8 cellular contexts compared by ENCODE assay signal in genomic region chr7:140231779-140232491, GRCh38. TPM values are rescaled to one million over a fixed set of nuclear protein-coding genes. Genes with fewer than 3 reads are reported as not detected.
DNase-seq lines count a peak whose midpoint lies in the region; ATAC-seq and TF ChIP-seq lines count a peak whose summit lies in the region.

No MANE protein-coding gene starts in this region.

- H3K9me3 Mint-ChIP-seq in activated naive CD8-positive, alpha-beta T cell treated with anti-CD3 and anti-CD28 coated beads for 36 hours, result no peaks in the 10 kb centered on the region

- H3K27me3 ChIP-seq in cardiac muscle cell, result peaks cover 9% of the 10 kb centered on the region
- no peaks in the 10 kb centered on the region for H3K27me3 ChIP-seq in mesendoderm (ENCODE audit: insufficient read depth, low read length, poor library complexity)
- no peaks in the 10 kb centered on the region for H3K27me3 ChIP-seq in Karpas-422 (ENCODE audit: low read length)

- H2BK120ac ChIP-seq in mesendoderm (ENCODE audit: low read depth, low read length), result no peak overlapping the region

- no peaks in the 10 kb centered on the region for H3K27me3 Mint-ChIP-seq in activated naive CD8-positive, alpha-beta T cell treated with anti-CD3 and anti-CD28 coated beads for 36 hours

- H3K4ac ChIP-seq in mesendoderm (ENCODE audit: low read depth, low read length), result no peak overlapping the region

- H3K4me3 ChIP-seq in cardiac muscle cell (peak overlapping the region; percentile 36), mesendoderm (ENCODE audit: low read length) (no peak overlapping the region), urinary bladder (ENCODE audit: low read depth, low read length) (no peak overlapping the region), Karpas-422 (ENCODE audit: low read length) (no peak overlapping the region)

- no peaks in the 10 kb centered on the region for H3K36me3 ChIP-seq in cardiac muscle cell
- no peaks in the 10 kb centered on the region for H3K36me3 ChIP-seq in mesendoderm (ENCODE audit: control insufficient read depth, insufficient read depth, low read length)
- H3K36me3 ChIP-seq in urinary bladder (ENCODE audit: insufficient read depth), result no peaks in the 10 kb centered on the region
- H3K36me3 ChIP-seq in Karpas-422 (ENCODE audit: insufficient read depth, low read length), result no peaks in the 10 kb centered on the region

- no peaks in the 10 kb centered on the region for H3K79me1 ChIP-seq in mesendoderm (ENCODE audit: low read length)

- no peak overlapping the region for H2BK15ac ChIP-seq in mesendoderm (replicated peaks; ENCODE audit: low read depth)

- H3K79me2 ChIP-seq in mesendoderm (ENCODE audit: control insufficient read depth, insufficient read depth, low read length) (no peaks in the 10 kb centered on the region), Karpas-422 (ENCODE audit: low read length) (no peaks in the 10 kb centered on the region)

- peak overlapping the region; percentile 9 for H3K9ac ChIP-seq in mesendoderm (ENCODE audit: low read length)
- no peak overlapping the region for H3K9ac ChIP-seq in Karpas-422 (ENCODE audit: low read length)

- H3K27ac ChIP-seq in cardiac muscle cell (no peak overlapping the region), mesendoderm (ENCODE audit: low read depth, low read length) (no peak overlapping the region), urinary bladder (ENCODE audit: low read depth) (peak overlapping the region; percentile 25), Karpas-422 (ENCODE audit: low read length) (no peak overlapping the region)

- H2AK5ac ChIP-seq in mesendoderm (ENCODE audit: low read length), result no peak overlapping the region

- no CpG with 5 or more reads among the region's 12 CpGs for WGBS in mesendoderm (ENCODE audit: extremely low coverage, insufficient coverage, low lambda C conversion rate)
- 50% methylated on average over 12 of the region's 12 CpGs for WGBS in urinary bladder

- H3K9me3 ChIP-seq in cardiac muscle cell (ENCODE audit: low read depth), result no peaks in the 10 kb centered on the region
- no peaks in the 10 kb centered on the region for H3K9me3 ChIP-seq in Karpas-422 (ENCODE audit: low read length)

- no peak overlapping the region for H4K8ac ChIP-seq in mesendoderm (ENCODE audit: low read depth, low read length)

- intact Hi-C loops in left cardiac atrium (cut with DNase I), result no loop called here

- ATAC-seq in left cardiac atrium, result no peak
- no peak for ATAC-seq in HG02970 (IDR thresholded peaks at IDR 0.05; ENCODE audit: low FRiP score, unreplicated experiment)

- no peak overlapping the region for H4K5ac ChIP-seq in mesendoderm (ENCODE audit: low read length)

- no peaks in the 10 kb centered on the region for H4K20me1 ChIP-seq in Karpas-422 (ENCODE audit: insufficient read depth, low read depth, low read length)

- peaks cover 5% of the 10 kb centered on the region for H3K36me3 Mint-ChIP-seq in activated naive CD8-positive, alpha-beta T cell treated with anti-CD3 and anti-CD28 coated beads for 36 hours

- H3K4me2 ChIP-seq in mesendoderm (ENCODE audit: low read length) (peak overlapping the region; percentile 67), Karpas-422 (ENCODE audit: low read depth, low read length, poor library complexity, severe bottlenecking) (no peak overlapping the region)

- no peak overlapping the region for H2BK5ac ChIP-seq in mesendoderm (ENCODE audit: low read length)

- no peak overlapping the region for H3K23ac ChIP-seq in mesendoderm (ENCODE audit: low read length)

- H3K27ac Mint-ChIP-seq in activated naive CD8-positive, alpha-beta T cell treated with anti-CD3 and anti-CD28 coated beads for 36 hours, result peak overlapping the region; percentile 96

- peak overlapping the region; percentile 87 for H3K4me3 Mint-ChIP-seq in activated naive CD8-positive, alpha-beta T cell treated with anti-CD3 and anti-CD28 coated beads for 36 hours

- no peak overlapping the region for H3K18ac ChIP-seq in mesendoderm (ENCODE audit: low read length)

- no peak overlapping the region for H2AFZ ChIP-seq in Karpas-422 (ENCODE audit: low read length)

- H3K4me1 ChIP-seq in cardiac muscle cell (ENCODE audit: low read depth), result no peaks in the 10 kb centered on the region
- peaks cover 7% of the 10 kb centered on the region for H3K4me1 ChIP-seq in mesendoderm (ENCODE audit: control insufficient read depth, low read depth, low read length)
- peaks cover 4% of the 10 kb centered on the region for H3K4me1 ChIP-seq in urinary bladder (ENCODE audit: insufficient read depth)
- H3K4me1 ChIP-seq in Karpas-422 (ENCODE audit: low read length), result no peaks in the 10 kb centered on the region

- H3K9me2 ChIP-seq in Karpas-422 (replicated peaks; ENCODE audit: insufficient read depth, low read length), result no peaks in the 10 kb centered on the region

- H3K56ac ChIP-seq in mesendoderm (ENCODE audit: low read length), result peak overlapping the region; percentile 42

- DNase-seq in cardiac muscle cell (ENCODE audit: low read depth in 1 of 2, low spot score in 1 of 2) (no peak), left cardiac atrium (no peak), mesendoderm (no peak), Karpas-422 (no peak), GM13976 (ENCODE audit: low spot score) (no peak)
- DNase-seq in activated naive CD8-positive, alpha-beta T cell treated with anti-CD3 and anti-CD28 coated beads for 36 hours, result no peak

- TF ChIP-seq CTCF in cardiac muscle cell (IDR thresholded peaks at IDR 0.05; ENCODE audit: low read depth, low read length) (peak; percentile 3), GM13976 (IDR thresholded peaks at IDR 0.05; ENCODE audit: borderline replicate concordance, control extremely low read depth, extremely low read depth, insufficient read depth, missing control alignments) (no peak)

- H3K4me1 Mint-ChIP-seq in activated naive CD8-positive, alpha-beta T cell treated with anti-CD3 and anti-CD28 coated beads for 36 hours, result peaks cover 26% of the 10 kb centered on the region

- in situ Hi-C loops in GM13976 (cut with MboI; ENCODE audit: low sequenced_read_pairs, unreplicated experiment), result no loop called here

RNA-seq across cellular contexts. Expression of gene KDM7A, which starts 55.2 kb away (rescaled TPM):
- total RNA-seq in cardiac muscle cell (7.5 and 7.8 TPM in 2 replicates), left cardiac atrium (10 to 100 TPM in 1 of 2 donors, 1 to 10 TPM in 1; 9.0 to 12.7 TPM), urinary bladder (13.9 TPM)
- polyA plus RNA-seq in cardiac muscle cell (1.9 and 3.0 TPM in 2 replicates), urinary bladder (5.7 TPM)
- total RNA-seq in activated naive CD8-positive, alpha-beta T cell treated with anti-CD3 and anti-CD28 coated beads for 36 hours, result 1 to 10 TPM; 7.5 to 7.9 TPM
- polyA plus RNA-seq in mesendoderm (2013, experiment 1 of 2), result 8.2 TPM
- polyA plus RNA-seq in mesendoderm (2013, experiment 2 of 2), result 9.2 TPM
- total RNA-seq in Karpas-422 (2014; rRNA removed; shearing (Covaris generic); ENCODE audit: low replicate concordance), result 4.3 and 7.2 TPM in 2 replicates
